Comparison of ENCODE assay signal across 8 cellular contexts in the genomic region with DNA sequence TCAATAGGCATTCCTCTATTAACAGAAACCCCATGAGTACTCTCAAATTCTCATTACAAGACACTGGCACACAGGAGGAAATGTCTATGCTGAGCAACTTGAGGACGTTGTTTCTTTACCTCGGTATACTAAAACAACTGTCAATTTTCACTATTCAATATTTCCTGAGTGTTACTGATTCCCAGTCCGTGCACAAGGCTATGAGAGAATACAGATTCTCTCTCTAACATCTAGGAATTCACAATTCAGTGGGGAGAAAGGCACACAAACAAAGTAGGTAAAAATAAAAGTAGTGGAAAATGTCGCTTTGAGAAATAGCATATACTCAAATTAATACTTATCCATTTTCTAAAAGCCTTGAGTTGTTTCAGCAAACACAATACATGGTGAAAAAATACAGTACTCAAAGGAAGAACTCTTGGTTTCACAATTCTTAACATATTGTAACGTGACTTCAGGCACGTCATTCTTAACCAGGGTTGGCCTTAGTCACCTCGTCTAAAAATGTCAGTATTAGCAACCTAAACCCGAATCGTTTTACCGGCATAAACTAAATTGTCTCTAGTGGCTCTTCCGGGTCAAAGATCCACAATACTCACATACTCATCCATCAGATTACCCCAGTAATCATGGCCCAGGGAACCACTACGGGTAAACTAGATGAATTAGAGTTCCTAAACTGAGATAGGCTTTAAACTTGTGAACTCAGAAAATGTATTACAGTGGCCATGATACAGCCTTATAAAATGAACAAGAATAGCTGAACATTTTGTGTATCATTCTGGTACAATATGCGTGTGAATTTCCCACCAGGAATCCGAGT. TPM values are rescaled to one million over a fixed set of nuclear protein-coding genes. Genes with fewer than 3 reads are reported as not detected.
DNase-seq lines count a peak whose midpoint lies in the region; ATAC-seq and TF ChIP-seq lines count a peak whose summit lies in the region.

No MANE protein-coding gene starts in this region.

- peak overlapping the region; percentile 94 for H3K4me3 ChIP-seq in coronary artery

- H3K4me1 Mint-ChIP-seq in activated CD8-positive, alpha-beta memory T cell treated with anti-CD3 and anti-CD28 coated beads, Interleukin-2, amount 10 ng/mL, durations not matched to agents 7 days and 5 days: peaks cover 41% of the 10 kb centered on the region
- H3K4me1 Mint-ChIP-seq in mesothelial cell of epicardium (peaks cover 34% of the 10 kb centered on the region), type B pancreatic cell (ENCODE audit: unreplicated experiment) (peaks cover 30% of the 10 kb centered on the region)

- peaks cover 5% of the 10 kb centered on the region for H3K36me3 Mint-ChIP-seq in activated CD8-positive, alpha-beta memory T cell treated with anti-CD3 and anti-CD28 coated beads, Interleukin-2, amount 10 ng/mL, durations not matched to agents 7 days and 5 days
- H3K36me3 Mint-ChIP-seq in mesothelial cell of epicardium (no peaks in the 10 kb centered on the region), type B pancreatic cell (no peaks in the 10 kb centered on the region)

- peak overlapping the region; percentile 92 for H3K27ac Mint-ChIP-seq in activated CD8-positive, alpha-beta memory T cell treated with anti-CD3 and anti-CD28 coated beads, Interleukin-2, amount 10 ng/mL, durations not matched to agents 7 days and 5 days
- H3K27ac Mint-ChIP-seq in mesothelial cell of epicardium: peak overlapping the region; percentile 97
- peak overlapping the region; percentile 99 for H3K27ac Mint-ChIP-seq in type B pancreatic cell

- ATAC-seq in activated CD8-positive, alpha-beta memory T cell treated with anti-CD3 and anti-CD28 coated beads, Interleukin-2, amount 10 ng/mL, durations not matched to agents 7 days and 5 days: peak; percentile 7
- peak; percentile 17 for ATAC-seq in HG02981 (IDR thresholded peaks at IDR 0.05; ENCODE audit: unreplicated experiment)
- no peak for ATAC-seq in HG03039 (IDR thresholded peaks at IDR 0.05; ENCODE audit: unreplicated experiment)

- no peaks in the 10 kb centered on the region for H3K9me3 Mint-ChIP-seq in activated CD8-positive, alpha-beta memory T cell treated with anti-CD3 and anti-CD28 coated beads, Interleukin-2, amount 10 ng/mL, durations not matched to agents 7 days and 5 days (ENCODE audit: low read depth)
- H3K9me3 Mint-ChIP-seq in mesothelial cell of epicardium: no peaks in the 10 kb centered on the region
- H3K9me3 Mint-ChIP-seq in type B pancreatic cell: no peaks in the 10 kb centered on the region

- peak; percentile 57 for DNase-seq in activated CD8-positive, alpha-beta memory T cell treated with anti-CD3 and anti-CD28 coated beads, Interleukin-2, amount 10 ng/mL, durations not matched to agents 7 days and 5 days
- no peak for DNase-seq in activated CD8-positive, alpha-beta memory T cell treated with anti-CD3 and anti-CD28 coated beads, Interleukin-2, amount 50 U/mL, for 48 hours
- DNase-seq in SIG-M5 treated with dmso at 0.1 percent for 504 hours (lab: John Stamatoyannopoulos, UW; ENCODE audit: unreplicated experiment) (peak; percentile 69), coronary artery (ENCODE audit: low spot score) (no peak), mesothelial cell of epicardium (ENCODE audit: low spot score in 2 of 2, unreplicated experiment in 2 of 2) (no peak), type B pancreatic cell (ENCODE audit: extremely low spot score, unreplicated experiment) (no peak)

- CTCF ChIA-PET in activated CD8-positive, alpha-beta memory T cell treated with anti-CD3 and anti-CD28 coated beads, Interleukin-2, amount 10 ng/mL, durations not matched to agents 7 days and 5 days (lab: Charles Lee): interaction anchor here (0.8 kb wide), 1 partner anchor 24 kb away, joined by 3 read pairs; no protein-coding TSS in a partner anchor

- peak overlapping the region; percentile 91 for H3K4me3 Mint-ChIP-seq in activated CD8-positive, alpha-beta memory T cell treated with anti-CD3 and anti-CD28 coated beads, Interleukin-2, amount 10 ng/mL, durations not matched to agents 7 days and 5 days
- peak overlapping the region; percentile 95 for H3K4me3 Mint-ChIP-seq in mesothelial cell of epicardium
- H3K4me3 Mint-ChIP-seq in type B pancreatic cell: peak overlapping the region; percentile 99

- TF ChIP-seq CTCF in coronary artery (IDR thresholded peaks at IDR 0.05) (no peak), mesothelial cell of epicardium (IDR thresholded peaks at IDR 0.05; ENCODE audit: unreplicated experiment) (no peak), type B pancreatic cell (conservative IDR thresholded peaks at IDR 0.05) (no peak)

- no peaks in the 10 kb centered on the region for H3K27me3 Mint-ChIP-seq in activated CD8-positive, alpha-beta memory T cell treated with anti-CD3 and anti-CD28 coated beads, Interleukin-2, amount 10 ng/mL, durations not matched to agents 7 days and 5 days
- H3K27me3 Mint-ChIP-seq in mesothelial cell of epicardium (ENCODE audit: low read depth) (no peaks in the 10 kb centered on the region), type B pancreatic cell (no peaks in the 10 kb centered on the region)

- H3K27ac ChIP-seq in coronary artery: peak overlapping the region; percentile 90 to 98

RNA-seq across cellular contexts. Expression of a gene that starts 1.5 kb away (rescaled TPM):
- total RNA-seq in activated CD8-positive, alpha-beta memory T cell treated with anti-CD3 and anti-CD28 coated beads, Interleukin-2, amount 10 ng/mL, durations not matched to agents 7 days and 5 days: 1 to 10 TPM; 5.2 to 5.7 TPM
- total RNA-seq in mesothelial cell of epicardium: 4.5 TPM in 3 replicates
- 6.8 and 7.4 TPM in 2 replicates for total RNA-seq in type B pancreatic cell (ENCODE audit: low replicate concordance)

RNA-seq across cellular contexts. Expression of a gene that starts 2.7 kb away (rescaled TPM):
- 10 to 100 TPM; 32.2 to 39.4 TPM for total RNA-seq in activated CD8-positive, alpha-beta memory T cell treated with anti-CD3 and anti-CD28 coated beads, Interleukin-2, amount 10 ng/mL, durations not matched to agents 7 days and 5 days
- total RNA-seq in mesothelial cell of epicardium: 15.1 to 16.9 TPM (median 15.4 TPM) in 3 replicates
- total RNA-seq in type B pancreatic cell (ENCODE audit: low replicate concordance): 41.4 and 55.8 TPM in 2 replicates

Comparison
In these comparisons a context has a peak if more than half of its experiments do, and no peak if none do; other contexts are left out.
1. DNase-seq: peak in activated CD8-positive, alpha-beta memory T cell treated with anti-CD3 and anti-CD28 coated beads, Interleukin-2, amount 10 ng/mL, durations not matched to agents 7 days and 5 days (single experiment) and SIG-M5 treated with dmso at 0.1 percent for 504 hours (single experiment); none in activated CD8-positive, alpha-beta memory T cell treated with anti-CD3 and anti-CD28 coated beads, Interleukin-2, amount 50 U/mL, for 48 hours (single experiment), coronary artery (single experiment), mesothelial cell of epicardium (0 of 2) and type B pancreatic cell (single experiment).
2. Peak in every context shown above with its lines, with median percentiles within 50 percentile points of each other: H3K27ac Mint-ChIP-seq and H3K4me3 Mint-ChIP-seq.